12 cellular contexts compared by ENCODE assay signal in genomic region chr1:92883297-92883696, GRCh38. TPM values are rescaled to one million over a fixed set of nuclear protein-coding genes. Genes with fewer than 3 reads are reported as not detected.
DNase-seq lines count a peak whose midpoint lies in the region; ATAC-seq lines count a peak whose summit lies in the region.
"Had no signal": no experiment of that assay in that cellular context is flagged by ENCODE, and none has a peak within 500 bp of the region (broad histone marks: within the 10 kb centered on the region; RNA-seq: fewer than 3 reads in every experiment).

No MANE protein-coding gene starts in this region.

- no peaks in the 10 kb centered on the region for H3K4me1 ChIP-seq in neuronal stem cell (ENCODE audit: control insufficient read depth in 2 of 2, insufficient read depth in 1 of 2, low read depth in 1 of 2, low read length in 2 of 2)

- H3K4ac ChIP-seq in neuronal stem cell (ENCODE audit: low read length) = no peak overlapping the region

- peak overlapping the region; percentile 88 for H3K27ac Mint-ChIP-seq in activated T-cell treated with anti-CD3 and anti-CD28 coated beads, Interleukin-2, amount 50 U/mL, for 24 hours
- H3K27ac Mint-ChIP-seq in central memory CD8-positive, alpha-beta T cell (ENCODE audit: low read depth) = peak overlapping the region; percentile 95
- peak overlapping the region; percentile 47 for H3K27ac Mint-ChIP-seq in stimulated activated naive B cell treated with anti-CD40 and anti-IgM and Interleukin-4, amounts not matched to agents 10 μg/mL and 1 μg/mL and 100 μg/mL, for 72 hours

- no peak overlapping the region for H2BK5ac ChIP-seq in neuronal stem cell (ENCODE audit: low read length)

- H3K4me3 Mint-ChIP-seq in activated T-cell treated with anti-CD3 and anti-CD28 coated beads, Interleukin-2, amount 50 U/mL, for 24 hours = no peak overlapping the region
- H3K4me3 Mint-ChIP-seq in central memory CD8-positive, alpha-beta T cell = peak overlapping the region; percentile 43
- H3K4me3 Mint-ChIP-seq in stimulated activated naive B cell treated with anti-CD40 and anti-IgM and Interleukin-4, amounts not matched to agents 10 μg/mL and 1 μg/mL and 100 μg/mL, for 72 hours = no peak overlapping the region

- no peak overlapping the region for H3K27ac ChIP-seq in neuronal stem cell (replicated peaks; ENCODE audit: low read length)

- no peak overlapping the region for H2BK15ac ChIP-seq in neuronal stem cell (ENCODE audit: low read length)

- H3K4me1 Mint-ChIP-seq in activated T-cell treated with anti-CD3 and anti-CD28 coated beads, Interleukin-2, amount 50 U/mL, for 24 hours (ENCODE audit: low read depth) = peaks cover 31% of the 10 kb centered on the region
- peaks cover 25% of the 10 kb centered on the region for H3K4me1 Mint-ChIP-seq in central memory CD8-positive, alpha-beta T cell
- H3K4me1 Mint-ChIP-seq in stimulated activated naive B cell treated with anti-CD40 and anti-IgM and Interleukin-4, amounts not matched to agents 10 μg/mL and 1 μg/mL and 100 μg/mL, for 72 hours = peaks cover 23 to 36% of the 10 kb centered on the region in 2 donors

- no peak overlapping the region for H3K4me3 ChIP-seq in neuronal stem cell (ENCODE audit: low read length in 2 of 2)

- H3K14ac ChIP-seq in neuronal stem cell (ENCODE audit: low read length) = no peak overlapping the region

- no peak overlapping the region for H3K18ac ChIP-seq in neuronal stem cell (ENCODE audit: low read length)

- H2AK5ac ChIP-seq in neuronal stem cell (ENCODE audit: low read depth, low read length) = no peak overlapping the region

- H3K23ac ChIP-seq in neuronal stem cell (ENCODE audit: low read depth, low read length, poor library complexity) = no peak overlapping the region

- no peak overlapping the region for H4K8ac ChIP-seq in neuronal stem cell (ENCODE audit: low read depth, low read length)

- H3K36me3 ChIP-seq in neuronal stem cell (replicated peaks in 1 of 2; ENCODE audit: control insufficient read depth in 2 of 2, insufficient read depth in 2 of 2, low read length in 2 of 2) = no peaks in the 10 kb centered on the region

- no peaks in the 10 kb centered on the region for H3K9me3 ChIP-seq in neuronal stem cell (replicated peaks in 1 of 2; ENCODE audit: control insufficient read depth in 2 of 2, insufficient read depth in 1 of 2, low read depth in 1 of 2, low read length in 2 of 2)

- no peak for DNase-seq in activated T-cell treated with anti-CD3 and anti-CD28 coated beads, Interleukin-2, amount 50 U/mL, for 24 hours
- no peak for DNase-seq in activated T-cell treated with anti-CD3 and anti-CD28 coated beads, Interleukin-2, amount 50 U/mL, for 48 hours
- DNase-seq in M059J (ENCODE audit: low read depth) (peak; percentile 10), NCI-H2227 (lab: John Stamatoyannopoulos, UW; ENCODE audit: unreplicated experiment) (no peak), neuronal stem cell (ENCODE audit: low spot score) (no peak)
- no peak for DNase-seq in central memory CD8-positive, alpha-beta T cell (ENCODE audit: low spot score in 2 of 2)
- DNase-seq in stimulated activated naive B cell treated with anti-CD40 and anti-IgM and Interleukin-4, amounts not matched to agents 10 μg/mL and 1 μg/mL and 100 μg/mL, for 72 hours = no peak
- DNase-seq: Calu3, left cardiac atrium, NCI-H1436, SHP77 treated with DMSO at 0.1 percent for 48 hours had no signal

- H3K4me2 ChIP-seq in neuronal stem cell (ENCODE audit: insufficient read depth, low read length, poor library complexity, severe bottlenecking) = no peak overlapping the region

- no peaks in the 10 kb centered on the region for H3K36me3 Mint-ChIP-seq in activated T-cell treated with anti-CD3 and anti-CD28 coated beads, Interleukin-2, amount 50 U/mL, for 24 hours (ENCODE audit: low read depth)
- H3K36me3 Mint-ChIP-seq in central memory CD8-positive, alpha-beta T cell (ENCODE audit: insufficient read depth) = peaks cover 2% of the 10 kb centered on the region
- H3K36me3 Mint-ChIP-seq in stimulated activated naive B cell treated with anti-CD40 and anti-IgM and Interleukin-4, amounts not matched to agents 10 μg/mL and 1 μg/mL and 100 μg/mL, for 72 hours = peaks cover 15 to 18% of the 10 kb centered on the region in 2 donors

- ATAC-seq in central memory CD8-positive, alpha-beta T cell (replicated peaks; ENCODE audit: extremely low read depth, poor library complexity, severe bottlenecking) = peak; percentile 31
- peak in 1 of 2 donors; percentile 16 for ATAC-seq in stimulated activated naive B cell treated with anti-CD40 and anti-IgM and Interleukin-4, amounts not matched to agents 10 μg/mL and 1 μg/mL and 100 μg/mL, for 72 hours (replicated peaks)
- no peak for ATAC-seq in HG02870 (IDR thresholded peaks at IDR 0.05; ENCODE audit: unreplicated experiment)

- H4K91ac ChIP-seq in neuronal stem cell (ENCODE audit: low read depth, low read length, poor library complexity) = no peak overlapping the region

- H2AFZ ChIP-seq in neuronal stem cell (ENCODE audit: low read length) = no peak overlapping the region

- H3K9me3 Mint-ChIP-seq in activated T-cell treated with anti-CD3 and anti-CD28 coated beads, Interleukin-2, amount 50 U/mL, for 24 hours = no peaks in the 10 kb centered on the region
- H3K9me3 Mint-ChIP-seq in central memory CD8-positive, alpha-beta T cell = no peaks in the 10 kb centered on the region
- no peaks in the 10 kb centered on the region for H3K9me3 Mint-ChIP-seq in stimulated activated naive B cell treated with anti-CD40 and anti-IgM and Interleukin-4, amounts not matched to agents 10 μg/mL and 1 μg/mL and 100 μg/mL, for 72 hours

- no peak overlapping the region for H2BK120ac ChIP-seq in neuronal stem cell (ENCODE audit: low read depth, low read length)

- H3K27me3 ChIP-seq in neuronal stem cell (ENCODE audit: control insufficient read depth in 3 of 3, insufficient read depth in 3 of 3, low read depth in 1 of 3, low read length in 3 of 3) = peaks cover 0 to 3% (median 0%) of the 10 kb centered on the region in 3 experiments

- H3K79me1 ChIP-seq in neuronal stem cell (ENCODE audit: low read depth, low read length) = no peaks in the 10 kb centered on the region

- no peak overlapping the region for H3K9ac ChIP-seq in neuronal stem cell (ENCODE audit: low read depth, low read length, poor library complexity)

- H3K27me3 Mint-ChIP-seq in activated T-cell treated with anti-CD3 and anti-CD28 coated beads, Interleukin-2, amount 50 U/mL, for 24 hours = no peaks in the 10 kb centered on the region
- H3K27me3 Mint-ChIP-seq in central memory CD8-positive, alpha-beta T cell = no peaks in the 10 kb centered on the region
- H3K27me3 Mint-ChIP-seq in stimulated activated naive B cell treated with anti-CD40 and anti-IgM and Interleukin-4, amounts not matched to agents 10 μg/mL and 1 μg/mL and 100 μg/mL, for 72 hours = no peaks in the 10 kb centered on the region

- H2BK12ac ChIP-seq in neuronal stem cell (ENCODE audit: low read length) = no peak overlapping the region

RNA-seq across cellular contexts. Expression of gene RPL5, which starts 51.5 kb away (rescaled TPM):
- total RNA-seq in M059J (2014; rRNA removed; shearing (Covaris generic)) = 775 and 878 TPM in 2 replicates
- 6,288 TPM for polyA plus RNA-seq in neuronal stem cell (2013, experiment 1 of 2)
- polyA plus RNA-seq in neuronal stem cell (2013, experiment 2 of 2) = 6,513 TPM
